ENCODE assay signal across 8 cellular contexts in genomic region chr15:56821721-56822425, GRCh38.
DNase-seq lines count a peak whose midpoint lies in the region; ATAC-seq and TF ChIP-seq lines count a peak whose summit lies in the region.

No MANE protein-coding gene starts in this region.

- CTCF ChIA-PET in activated CD4-positive, alpha-beta memory T cell treated with anti-CD3 and anti-CD28 coated beads for 36 hours (lab: Charles Lee) = interaction anchor here (0.7 to 2.4 kb wide), 7 partner anchors 8 to 485 kb away, joined by 3 to 11 read pairs (median 3); no protein-coding TSS in a partner anchor

- H3K9me3 ChIP-seq in suprapubic skin = no peaks in the 10 kb centered on the region

- TF ChIP-seq CTCF in suprapubic skin (IDR thresholded peaks at IDR 0.05) = peak; percentile 19 to 21

- no peak overlapping the region for H3K4me3 Mint-ChIP-seq in activated CD4-positive, alpha-beta memory T cell treated with anti-CD3 and anti-CD28 coated beads for 36 hours

- H3K36me3 ChIP-seq in suprapubic skin = no peaks in the 10 kb centered on the region

- WGBS in suprapubic skin = 63% methylated on average over 3 of the region's 3 CpGs

- no peak overlapping the region for H3K4me3 ChIP-seq in suprapubic skin

- POLR2A ChIA-PET in activated CD4-positive, alpha-beta memory T cell treated with anti-CD3 and anti-CD28 coated beads for 36 hours (lab: Charles Lee) = no interaction called here

- H3K4me1 Mint-ChIP-seq in activated CD4-positive, alpha-beta memory T cell treated with anti-CD3 and anti-CD28 coated beads for 36 hours (ENCODE audit: low read depth) = no peaks in the 10 kb centered on the region

- no peak for TF ChIP-seq EP300 in suprapubic skin (IDR thresholded peaks at IDR 0.05)

- peaks cover 13% of the 10 kb centered on the region for H3K4me1 ChIP-seq in suprapubic skin

- TF ChIP-seq POLR2A in suprapubic skin (IDR thresholded peaks at IDR 0.05) = no peak

- no peaks in the 10 kb centered on the region for H3K36me3 Mint-ChIP-seq in activated CD4-positive, alpha-beta memory T cell treated with anti-CD3 and anti-CD28 coated beads for 36 hours

- no peak overlapping the region for H3K27ac Mint-ChIP-seq in activated CD4-positive, alpha-beta memory T cell treated with anti-CD3 and anti-CD28 coated beads for 36 hours

- peak; percentile 83 for ATAC-seq in HG02678 (IDR thresholded peaks at IDR 0.05; ENCODE audit: unreplicated experiment)

- DNase-seq in NOMO-1 (lab: John Stamatoyannopoulos, UW; ENCODE audit: unreplicated experiment in 2 of 2) (peak; percentile 21 to 22), NOMO-1 treated with dmso at 0.1 percent for 144 hours (lab: John Stamatoyannopoulos, UW; ENCODE audit: unreplicated experiment) (no peak), NCI-H446 treated with DMSO at 0.1 percent for 48 hours (lab: John Stamatoyannopoulos, UW) (peak; percentile 43), epidermal melanocyte (ENCODE audit: insufficient read length, low spot score) (peak; percentile 62), mucosa of gallbladder (ENCODE audit: low spot score) (peak; percentile 50), suprapubic skin (ENCODE audit: low spot score in 2 of 2) (no peak)
- peak; percentile 53 for DNase-seq in activated CD4-positive, alpha-beta memory T cell treated with anti-CD3 and anti-CD28 coated beads for 36 hours

- H3K27me3 ChIP-seq in suprapubic skin = no peaks in the 10 kb centered on the region

- intact Hi-C loops in activated CD4-positive, alpha-beta memory T cell treated with anti-CD3 and anti-CD28 coated beads for 36 hours (cut with micrococcal nuclease) = loop anchor here (1.0 kb wide), 1 partner anchor 484 kb away; no protein-coding TSS in a partner anchor

- H3K27me3 Mint-ChIP-seq in activated CD4-positive, alpha-beta memory T cell treated with anti-CD3 and anti-CD28 coated beads for 36 hours = no peaks in the 10 kb centered on the region

- no peak overlapping the region for H3K27ac ChIP-seq in suprapubic skin

- no peaks in the 10 kb centered on the region for H3K9me3 Mint-ChIP-seq in activated CD4-positive, alpha-beta memory T cell treated with anti-CD3 and anti-CD28 coated beads for 36 hours

Comparison
In these comparisons a context has a peak if more than half of its experiments do, and no peak if none do; other contexts are left out.
1. DNase-seq: peak in NOMO-1 (2 of 2), NCI-H446 treated with DMSO at 0.1 percent for 48 hours (single experiment), activated CD4-positive, alpha-beta memory T cell treated with anti-CD3 and anti-CD28 coated beads for 36 hours (single experiment), epidermal melanocyte (single experiment) and mucosa of gallbladder (single experiment); none in NOMO-1 treated with dmso at 0.1 percent for 144 hours (single experiment) and suprapubic skin (0 of 2).